In genomic region chr21:38202811-38203210, GRCh38 we compare ENCODE assay signal across 29 cellular contexts. TPM values are rescaled to one million over a fixed set of nuclear protein-coding genes. Genes with fewer than 3 reads are reported as not detected.
"Had no signal": no experiment of that assay in that cellular context is flagged by ENCODE, and none has a peak within 500 bp of the region (broad histone marks: within the 10 kb centered on the region; RNA-seq: fewer than 3 reads in every experiment).

No MANE protein-coding gene starts in this region.

- ATAC-seq: activated naive CD4-positive, alpha-beta T cell treated with anti-CD3 and anti-CD28 coated beads, Interleukin-2, amount 50 U/mL, for 72 hours; activated naive CD8-positive, alpha-beta T cell treated with anti-CD3 and anti-CD28 coated beads, Interleukin-2, amount 50 U/mL, for 24 hours; activated T-cell treated with anti-CD3 and anti-CD28 coated beads, Interleukin-2, amount 50 U/mL, for 4 hours; Panc1; Right ventricle myocardium inferior had no signal

- H3K36me3 ChIP-seq: ascending aorta, cardiac muscle cell had no signal

- H3K27me3 ChIP-seq: ascending aorta, cardiac muscle cell had no signal

- H3K4me1 ChIP-seq: ascending aorta had no signal

- H3K9me3 ChIP-seq: ascending aorta had no signal

- H3K27ac ChIP-seq: ascending aorta, cardiac muscle cell, SK-N-MC, VCaP had no signal

- DNase-seq: activated CD4-positive, alpha-beta memory T cell treated with anti-CD3 and anti-CD28 coated beads for 36 hours; activated CD4-positive, alpha-beta T cell treated with anti-CD3 and anti-CD28 coated beads, Interleukin-2, amount 10 ng/mL, durations not matched to agents 7 days and 5 days; activated CD4-positive, CD25-positive, alpha-beta regulatory T cell; activated CD8-positive, alpha-beta memory T cell treated with anti-CD3 and anti-CD28 coated beads for 24 hours; activated effector memory CD4-positive, alpha-beta T cell treated with anti-CD3 and anti-CD28 coated beads, Interleukin-2, amount 50 U/mL, for 16 hours; activated naive CD4-positive, alpha-beta T cell treated with Interleukin-2 at 50 U/mL for 16 hours; activated naive CD8-positive, alpha-beta T cell treated with anti-CD3 and anti-CD28 coated beads, Interleukin-2, amount 50 U/mL, for 24 hours; activated T-cell treated with anti-CD3 and anti-CD28 coated beads, Interleukin-2, amount 50 U/mL, for 4 hours; amniotic stem cell; cerebellar nuclear complex; Kasumi-1; NCI-H1092; NCI-H1417; NCI-H1694 treated with DMSO at 0.1 percent for 48 hours; NCI-H2029 treated with DMSO at 0.1 percent for 48 hours; NCI-H345; NCI-H510A; NCI-H526 treated with DMSO at 0.1 percent for 48 hours; NK-92 treated with Interleukin-12 subunit alpha and Interleukin-12 subunit beta, amount 100 ng/mL, for 24 hours; OCI-M1; RPMI8226; T-helper 1 cell had no signal

- H3K4me3 ChIP-seq: ascending aorta, cardiac muscle cell, SK-N-MC had no signal

RNA-seq across cellular contexts. Expression of gene KCNJ15, which starts 54.0 kb away (rescaled TPM):
- total RNA-seq: activated CD4-positive, alpha-beta T cell treated with anti-CD3 and anti-CD28 coated beads, Interleukin-2, amount 10 ng/mL, durations not matched to agents 7 days and 5 days; cardiac muscle cell had no signal
- polyA plus RNA-seq: cardiac muscle cell had no signal
